In the genomic region with DNA sequence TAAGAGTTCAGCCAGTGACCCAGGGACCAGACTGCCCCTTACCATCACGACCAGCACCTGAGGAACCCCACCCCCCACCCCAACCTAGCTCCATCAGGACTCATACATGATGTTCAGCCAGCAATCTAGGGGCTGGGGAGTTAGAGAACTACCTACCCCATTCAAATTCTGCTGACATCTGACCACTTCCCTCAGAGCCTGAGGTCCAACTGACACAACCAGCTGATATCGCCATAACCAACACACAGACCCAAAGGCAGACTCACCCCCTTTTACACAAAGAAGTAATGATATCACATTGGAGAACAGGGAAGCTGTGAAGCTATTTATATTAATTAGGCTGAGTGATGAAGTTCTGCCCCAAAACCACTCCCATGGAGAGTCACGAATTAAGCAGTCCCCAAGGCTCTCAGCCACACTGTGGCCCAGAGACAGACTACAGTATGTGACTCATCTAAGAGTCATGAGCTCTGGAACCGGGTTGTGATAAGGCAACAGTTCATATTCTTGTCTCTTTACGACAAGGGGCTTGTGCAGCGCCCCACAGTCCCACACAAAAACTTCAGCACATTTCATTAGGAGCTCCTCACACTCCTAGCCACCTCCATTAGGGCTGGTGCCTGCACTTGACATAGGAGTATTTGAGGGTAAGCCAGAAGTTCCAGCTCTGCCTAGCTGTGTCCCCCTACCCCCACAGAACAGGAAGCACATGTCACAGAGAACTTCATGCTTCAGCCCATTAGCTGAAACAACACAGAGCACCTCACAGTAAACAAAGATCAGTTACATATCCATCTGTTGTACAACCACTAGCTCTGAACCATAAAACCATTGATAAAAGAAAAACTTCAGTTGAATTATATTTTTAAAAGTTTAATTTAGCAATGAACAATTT, we compare ENCODE assay signal across 12 cellular contexts.
DNase-seq lines count a peak whose midpoint lies in the region; ATAC-seq and TF ChIP-seq lines count a peak whose summit lies in the region.
"Had no signal": no experiment of that assay in that cellular context is flagged by ENCODE, and none has a peak within 500 bp of the region (broad histone marks: within the 10 kb centered on the region; RNA-seq: fewer than 3 reads in every experiment).

No MANE protein-coding gene starts in this region.

- H2AFZ ChIP-seq in Loucy (ENCODE audit: low read length), result no peak overlapping the region

- no peaks in the 10 kb centered on the region for H3F3A ChIP-seq in Loucy (ENCODE audit: low read depth)

- no peaks in the 10 kb centered on the region for H3K27me3 Mint-ChIP-seq in Calu3 (ENCODE audit: unreplicated experiment)
- no peaks in the 10 kb centered on the region for H3K27me3 Mint-ChIP-seq in activated T-helper 17 cell treated with anti-CD3 and anti-CD28 coated beads, Interleukin-2, amount 50 U/mL, for 72 hours

- H3K4me3 ChIP-seq in Loucy (ENCODE audit: low read length, poor library complexity, severe bottlenecking), result no peak overlapping the region
- no peak overlapping the region for H3K4me3 ChIP-seq in left lung
- H3K4me3 ChIP-seq: tibial nerve had no signal

- H3K27me3 ChIP-seq in Loucy (ENCODE audit: insufficient read depth, low read length, poor library complexity, severe bottlenecking), result no peaks in the 10 kb centered on the region
- peaks cover 0 to 4% of the 10 kb centered on the region in 2 donors for H3K27me3 ChIP-seq in left lung
- H3K27me3 ChIP-seq: neutrophil, tibial nerve had no signal

- no peaks in the 10 kb centered on the region for H3K9me3 ChIP-seq in Loucy (ENCODE audit: insufficient read depth, low read depth, low read length)
- H3K9me3 ChIP-seq in left lung, result no peaks in the 10 kb centered on the region
- H3K9me3 ChIP-seq: neutrophil had no signal

- no peaks in the 10 kb centered on the region for H3K9me3 Mint-ChIP-seq in Calu3 (ENCODE audit: low read depth, unreplicated experiment)
- H3K9me3 Mint-ChIP-seq in activated T-helper 17 cell treated with anti-CD3 and anti-CD28 coated beads, Interleukin-2, amount 50 U/mL, for 72 hours, result no peaks in the 10 kb centered on the region

- H3K4me1 ChIP-seq in Loucy (ENCODE audit: insufficient read depth, low read length, poor library complexity, severe bottlenecking) (peaks cover 7% of the 10 kb centered on the region), left lung (no peaks in the 10 kb centered on the region)
- H3K4me1 ChIP-seq: tibial nerve had no signal

- peak; percentile 17 for DNase-seq in Calu3
- peak; percentile 14 for DNase-seq in kidney glomerular epithelial cell (lab: John Stamatoyannopoulos, UW)
- no peak for DNase-seq in central memory CD4-positive, alpha-beta T cell
- DNase-seq in GM19238 (ENCODE audit: insufficient read length, low spot score), result no peak
- DNase-seq in DMS79 treated with DMSO at 0.1 percent for 48 hours (lab: John Stamatoyannopoulos, UW), result no peak
- DNase-seq in left lung, result no peak
- DNase-seq: NCI-H2227 treated with DMSO at 0.1 percent for 48 hours; stimulated activated CD4-positive, alpha-beta T cell treated with anti-CD3 and anti-CD28 coated beads, Interleukin-4, amount 100 ng/mL, for 24 hours had no signal

- H3K27ac Mint-ChIP-seq in Calu3 (ENCODE audit: unreplicated experiment), result no peak overlapping the region
- H3K27ac Mint-ChIP-seq in activated T-helper 17 cell treated with anti-CD3 and anti-CD28 coated beads, Interleukin-2, amount 50 U/mL, for 72 hours, result no peak overlapping the region

- CTCF ChIA-PET in Calu3 (lab: Charles Lee), result interaction anchor here (0.6 to 1.3 kb wide), 2 partner anchors 225 to 555 kb away, joined by 3 read pairs; no protein-coding TSS in a partner anchor

- no peaks in the 10 kb centered on the region for H3K36me3 ChIP-seq in Loucy (ENCODE audit: insufficient read depth, low read length)
- no peaks in the 10 kb centered on the region for H3K36me3 ChIP-seq in left lung
- H3K36me3 ChIP-seq: neutrophil had no signal

- no TSS peak for BruUV-seq in Calu3 (replicated peaks; lab: Mats Ljungman, UMichigan)

- TF ChIP-seq CTCF in Calu3 (IDR thresholded peaks at IDR 0.05; ENCODE audit: unreplicated experiment) (no peak), Loucy (conservative IDR thresholded peaks at IDR 0.05; ENCODE audit: low read length) (no peak), left lung (IDR thresholded peaks at IDR 0.05) (no peak)

- no peak overlapping the region for H3K27ac ChIP-seq in left lung
- H3K27ac ChIP-seq: neutrophil, tibial nerve had no signal

- H3K9ac ChIP-seq in Loucy (ENCODE audit: low read depth, low read length, poor library complexity, severe bottlenecking), result no peak overlapping the region

- intact Hi-C loops in Calu3 (cut with micrococcal nuclease; ENCODE audit: unreplicated experiment), result no loop called here
- intact Hi-C loops in left lung (cut with DNase I), result no loop called here

- H3K9me2 ChIP-seq in Loucy (replicated peaks; ENCODE audit: low read depth, low read length), result no peaks in the 10 kb centered on the region

- peak; percentile 45 for ATAC-seq in activated T-helper 17 cell treated with anti-CD3 and anti-CD28 coated beads, Interleukin-2, amount 50 U/mL, for 72 hours (replicated peaks)
- no peak for ATAC-seq in left lung

- no peaks in the 10 kb centered on the region for H3K36me3 Mint-ChIP-seq in Calu3 (ENCODE audit: insufficient read depth, unreplicated experiment)
- H3K36me3 Mint-ChIP-seq in activated T-helper 17 cell treated with anti-CD3 and anti-CD28 coated beads, Interleukin-2, amount 50 U/mL, for 72 hours (ENCODE audit: low read depth), result no peaks in the 10 kb centered on the region

- peak overlapping the region; percentile 44 for H3K4me3 Mint-ChIP-seq in Calu3 (ENCODE audit: low read depth, unreplicated experiment)
- H3K4me3 Mint-ChIP-seq in activated T-helper 17 cell treated with anti-CD3 and anti-CD28 coated beads, Interleukin-2, amount 50 U/mL, for 72 hours, result no peak overlapping the region

- peak overlapping the region; percentile 20 for H3K4me2 ChIP-seq in Loucy (ENCODE audit: low read depth, low read length, poor library complexity, severe bottlenecking)

- no peaks in the 10 kb centered on the region for H3K79me2 ChIP-seq in Loucy (ENCODE audit: insufficient read depth, low read length)

- no peaks in the 10 kb centered on the region for H4K20me1 ChIP-seq in Loucy (ENCODE audit: insufficient read depth, low read length, poor library complexity, severe bottlenecking)

- peaks cover 19% of the 10 kb centered on the region for H3K4me1 Mint-ChIP-seq in Calu3 (ENCODE audit: low read depth, unreplicated experiment)
- no peaks in the 10 kb centered on the region for H3K4me1 Mint-ChIP-seq in activated T-helper 17 cell treated with anti-CD3 and anti-CD28 coated beads, Interleukin-2, amount 50 U/mL, for 72 hours

Comparison
In these comparisons a context has a peak if more than half of its experiments do, and no peak if none do; other contexts are left out.
1. DNase-seq: peak in Calu3 (single experiment) and kidney glomerular epithelial cell (single experiment); none in central memory CD4-positive, alpha-beta T cell (single experiment), GM19238 (single experiment), DMS79 treated with DMSO at 0.1 percent for 48 hours (single experiment) and left lung (0 of 2).